In genomic region chr9:6171667-6172066, GRCh38 we compare ENCODE assay signal across 1 cellular context.
TF ChIP-seq lines count a peak whose summit lies in the region.

No MANE protein-coding gene starts in this region.

TF ChIP-seq in GM23338, 12 proteins besides CTCF, POLR2A, EP300 and RAD21:
- TF ChIP-seq ZNF462 (CRISPR knock-in tag; IDR thresholded peaks at IDR 0.05) (no peak), NANOG (IDR thresholded peaks at IDR 0.05; ENCODE audit: borderline replicate concordance) (peak; percentile 92), EZH2phosphoT487 (IDR thresholded peaks at IDR 0.05; ENCODE audit: unreplicated experiment) (no peak), ZNF331 (CRISPR knock-in tag; IDR thresholded peaks at IDR 0.05; ENCODE audit: low read depth) (no peak)
